ENCODE assay signal across 8 cellular contexts in genomic region chr15:90531147-90531546, GRCh38. TPM values are rescaled to one million over a fixed set of nuclear protein-coding genes. Genes with fewer than 3 reads are reported as not detected.
DNase-seq lines count a peak whose midpoint lies in the region; ATAC-seq and TF ChIP-seq lines count a peak whose summit lies in the region.

No MANE protein-coding gene starts in this region.

- peak overlapping the region; percentile 99 for H3K4me3 Mint-ChIP-seq in activated naive CD4-positive, alpha-beta T cell treated with anti-CD3 and anti-CD28 coated beads, Interleukin-2, amount 10 ng/mL, durations not matched to agents 7 days and 5 days
- peak overlapping the region; percentile 96 for H3K4me3 Mint-ChIP-seq in activated naive CD8-positive, alpha-beta T cell treated with anti-CD3 and anti-CD28 coated beads, Interleukin-2, amount 10 ng/mL, durations not matched to agents 7 days and 5 days
- H3K4me3 Mint-ChIP-seq in type B pancreatic cell, result peak overlapping the region; percentile 95

- POLR2A ChIA-PET in activated naive CD8-positive, alpha-beta T cell treated with anti-CD3 and anti-CD28 coated beads, Interleukin-2, amount 10 ng/mL, durations not matched to agents 7 days and 5 days (lab: Charles Lee), result interaction anchor here (0.6 to 3.3 kb wide), 14 partner anchors 8 to 143 kb away, joined by 3 to 33 read pairs (median 4); partner anchors contain the start of gene IQGAP1

- peaks cover 28% of the 10 kb centered on the region for H3K4me1 ChIP-seq in lower lobe of right lung

- H3K4me1 Mint-ChIP-seq in activated naive CD4-positive, alpha-beta T cell treated with anti-CD3 and anti-CD28 coated beads, Interleukin-2, amount 10 ng/mL, durations not matched to agents 7 days and 5 days, result peaks cover 59% of the 10 kb centered on the region
- peaks cover 43% of the 10 kb centered on the region for H3K4me1 Mint-ChIP-seq in activated naive CD8-positive, alpha-beta T cell treated with anti-CD3 and anti-CD28 coated beads, Interleukin-2, amount 10 ng/mL, durations not matched to agents 7 days and 5 days
- H3K4me1 Mint-ChIP-seq in type B pancreatic cell (ENCODE audit: unreplicated experiment), result peaks cover 44% of the 10 kb centered on the region

- no peaks in the 10 kb centered on the region for H3K9me3 ChIP-seq in lower lobe of right lung

- CTCF ChIA-PET in activated naive CD4-positive, alpha-beta T cell treated with anti-CD3 and anti-CD28 coated beads, Interleukin-2, amount 10 ng/mL, durations not matched to agents 7 days and 5 days (lab: Charles Lee), result interaction anchor here (1.1 to 2.7 kb wide), 7 partner anchors 9 to 400 kb away, joined by 3 to 13 read pairs (median 4); no protein-coding TSS in a partner anchor

- peak overlapping the region; percentile 89 for H3K27ac Mint-ChIP-seq in activated naive CD4-positive, alpha-beta T cell treated with anti-CD3 and anti-CD28 coated beads, Interleukin-2, amount 10 ng/mL, durations not matched to agents 7 days and 5 days
- H3K27ac Mint-ChIP-seq in activated naive CD8-positive, alpha-beta T cell treated with anti-CD3 and anti-CD28 coated beads, Interleukin-2, amount 10 ng/mL, durations not matched to agents 7 days and 5 days, result peak overlapping the region; percentile 80
- H3K27ac Mint-ChIP-seq in type B pancreatic cell, result peak overlapping the region; percentile 81

- H3K36me3 Mint-ChIP-seq in activated naive CD4-positive, alpha-beta T cell treated with anti-CD3 and anti-CD28 coated beads, Interleukin-2, amount 10 ng/mL, durations not matched to agents 7 days and 5 days, result peaks cover 36% of the 10 kb centered on the region
- H3K36me3 Mint-ChIP-seq in activated naive CD8-positive, alpha-beta T cell treated with anti-CD3 and anti-CD28 coated beads, Interleukin-2, amount 10 ng/mL, durations not matched to agents 7 days and 5 days, result peaks cover 25% of the 10 kb centered on the region
- peaks cover 9% of the 10 kb centered on the region for H3K36me3 Mint-ChIP-seq in type B pancreatic cell

- H3K27me3 Mint-ChIP-seq in activated naive CD4-positive, alpha-beta T cell treated with anti-CD3 and anti-CD28 coated beads, Interleukin-2, amount 10 ng/mL, durations not matched to agents 7 days and 5 days, result no peaks in the 10 kb centered on the region
- no peaks in the 10 kb centered on the region for H3K27me3 Mint-ChIP-seq in activated naive CD8-positive, alpha-beta T cell treated with anti-CD3 and anti-CD28 coated beads, Interleukin-2, amount 10 ng/mL, durations not matched to agents 7 days and 5 days
- peaks cover 3% of the 10 kb centered on the region for H3K27me3 Mint-ChIP-seq in type B pancreatic cell

- no peaks in the 10 kb centered on the region for H3K27me3 ChIP-seq in lower lobe of right lung (ENCODE audit: low read depth)

- DNase-seq in activated naive CD4-positive, alpha-beta T cell treated with anti-CD3 and anti-CD28 coated beads, Interleukin-2, amount 10 ng/mL, durations not matched to agents 7 days and 5 days, result no peak
- DNase-seq in activated naive CD4-positive, alpha-beta T cell (lab: John Stamatoyannopoulos, UW), result no peak
- DNase-seq in activated naive CD8-positive, alpha-beta T cell treated with anti-CD3 and anti-CD28 coated beads, Interleukin-2, amount 10 ng/mL, durations not matched to agents 7 days and 5 days, result no peak
- no peak for DNase-seq in lower lobe of right lung
- DNase-seq in type B pancreatic cell (ENCODE audit: extremely low spot score, unreplicated experiment), result no peak
- DNase-seq in stimulated activated CD4-positive, alpha-beta T cell treated with anti-CD3 and anti-CD28 coated beads, Interleukin-4, amount 100 ng/mL, for 4 hours, result no peak
- no peak for DNase-seq in stimulated activated CD4-positive, alpha-beta T cell treated with anti-CD3 and anti-CD28 coated beads, Interleukin-4, amount 100 ng/mL, for 24 hours
- no peak for DNase-seq in COLO829 (ENCODE audit: low spot score)

- no peaks in the 10 kb centered on the region for H3K36me3 ChIP-seq in lower lobe of right lung

- no peaks in the 10 kb centered on the region for H3K9me3 Mint-ChIP-seq in activated naive CD4-positive, alpha-beta T cell treated with anti-CD3 and anti-CD28 coated beads, Interleukin-2, amount 10 ng/mL, durations not matched to agents 7 days and 5 days
- no peaks in the 10 kb centered on the region for H3K9me3 Mint-ChIP-seq in activated naive CD8-positive, alpha-beta T cell treated with anti-CD3 and anti-CD28 coated beads, Interleukin-2, amount 10 ng/mL, durations not matched to agents 7 days and 5 days
- no peaks in the 10 kb centered on the region for H3K9me3 Mint-ChIP-seq in type B pancreatic cell

- no peak for ATAC-seq in activated naive CD8-positive, alpha-beta T cell treated with anti-CD3 and anti-CD28 coated beads, Interleukin-2, amount 10 ng/mL, durations not matched to agents 7 days and 5 days (ENCODE audit: low read depth)
- no peak for ATAC-seq in lower lobe of right lung

- intact Hi-C loops in lower lobe of right lung (cut with DNase I), result no loop called here

- H3K4me3 ChIP-seq in lower lobe of right lung, result peak overlapping the region; percentile 89

- TF ChIP-seq CTCF in lower lobe of right lung (IDR thresholded peaks at IDR 0.05) (no peak), type B pancreatic cell (conservative IDR thresholded peaks at IDR 0.05) (no peak)

- H3K27ac ChIP-seq in lower lobe of right lung, result no peak overlapping the region

RNA-seq across cellular contexts. Expression of gene CRTC3, which starts 1.4 kb away (rescaled TPM):
- total RNA-seq in activated naive CD8-positive, alpha-beta T cell treated with anti-CD3 and anti-CD28 coated beads, Interleukin-2, amount 10 ng/mL, durations not matched to agents 7 days and 5 days, result 10 to 100 TPM; 70.5 to 74.1 TPM
- total RNA-seq in lower lobe of right lung (40.6 TPM), type B pancreatic cell (ENCODE audit: low replicate concordance) (26.2 and 31.4 TPM in 2 replicates)
